12 cellular contexts compared by ENCODE assay signal in genomic region chr19:35038623-35039512, GRCh38.
A peak's percentile ranks its signal among the peaks of the same experiment; 100 is the strongest.
DNase-seq lines count a peak whose midpoint lies in the region; ATAC-seq and TF ChIP-seq lines count a peak whose summit lies in the region.
"Had no signal": no experiment of that assay in that cellular context is flagged by ENCODE, and none has a peak within 500 bp of the region (broad histone marks: within the 10 kb centered on the region; RNA-seq: fewer than 3 reads in every experiment).

No MANE protein-coding gene starts in this region.

- H3K36me3 Mint-ChIP-seq in nephron (ENCODE audit: low read depth) = no peaks in the 10 kb centered on the region

- in situ Hi-C loops in GM13977 (cut with MboI; ENCODE audit: low pct_unique_long_range_greater_than_20kb, low sequenced_read_pairs, unreplicated experiment) = no loop called here

- POLR2A ChIA-PET in HEK293T (lab: Yijun Ruan, JAX) = no interaction called here

- TF ChIP-seq CTCF in nephron (IDR thresholded peaks at IDR 0.05; ENCODE audit: unreplicated experiment in 3 of 3) = no peak
- no peak for TF ChIP-seq CTCF in GM13977 (IDR thresholded peaks at IDR 0.05; ENCODE audit: extremely low read depth, insufficient read depth, missing control alignments)

- peak overlapping the region; percentile 70 to 87 (median 82) for H3K9ac ChIP-seq in BLaER1 treated with 17β-estradiol and CSF1 and Interleukin-3, amounts not matched to agents 10 nM and 100 nM

- peaks cover 0 to 2% (median 0%) of the 10 kb centered on the region in 11 experiments; a peak in 2 of 22 replicates for H4K20me1 ChIP-seq in BLaER1 treated with 17β-estradiol and CSF1 and Interleukin-3, amounts not matched to agents 10 nM and 100 nM

- H3K4me3 ChIP-seq in BLaER1 treated with 17β-estradiol and CSF1 and Interleukin-3, amounts not matched to agents 10 nM and 100 nM = peak overlapping the region; percentile 42 to 72 (median 58); a peak in 19 of 20 replicates

- H3K27ac Mint-ChIP-seq in nephron = peak overlapping the region in 1 of 3 experiments; percentile 63

- peaks cover 0 to 43% (median 0%) of the 10 kb centered on the region in 11 experiments; a peak in 9 of 22 replicates for H3K36me3 ChIP-seq in BLaER1 treated with 17β-estradiol and CSF1 and Interleukin-3, amounts not matched to agents 10 nM and 100 nM

- DNase-seq in HEK293T (ENCODE audit: extremely low spot score) = no peak
- peak; percentile 76 for DNase-seq in amniotic epithelial cell (ENCODE audit: low read depth)
- DNase-seq in SKM-1 treated with dmso at 0.1 percent for 144 hours (lab: John Stamatoyannopoulos, UW; ENCODE audit: unreplicated experiment) = no peak
- no peak for DNase-seq in GM13977 (ENCODE audit: low spot score)
- DNase-seq in NCI-H1417 treated with DMSO at 0.1 percent for 48 hours (lab: John Stamatoyannopoulos, UW) = no peak
- DNase-seq: DMS79 treated with DMSO at 0.1 percent for 48 hours, erythroblast, NCI-H1436, SHP77 treated with DMSO at 0.1 percent for 48 hours had no signal

- CTCF ChIA-PET in HEK293T (lab: Yijun Ruan, JAX) = no interaction called here

- no peaks in the 10 kb centered on the region for H3K9me3 Mint-ChIP-seq in nephron

- peaks cover 84 to 99% (median 97%) of the 10 kb centered on the region in 10 experiments for H3K4me1 ChIP-seq in BLaER1 treated with 17β-estradiol and CSF1 and Interleukin-3, amounts not matched to agents 10 nM and 100 nM

- peak overlapping the region; percentile 84 to 97 (median 90) for H3K27ac ChIP-seq in BLaER1 treated with 17β-estradiol and CSF1 and Interleukin-3, amounts not matched to agents 10 nM and 100 nM

- H3K9me3 ChIP-seq in BLaER1 treated with 17β-estradiol and CSF1 and Interleukin-3, amounts not matched to agents 10 nM and 100 nM (replicated peaks in 1 of 11) = no peaks in the 10 kb centered on the region

- peaks cover 7% of the 10 kb centered on the region for H3K4me1 Mint-ChIP-seq in nephron

- no peaks in the 10 kb centered on the region for H3K27me3 ChIP-seq in BLaER1 treated with 17β-estradiol and CSF1 and Interleukin-3, amounts not matched to agents 10 nM and 100 nM

- no peak for ATAC-seq in GM18520 (IDR thresholded peaks at IDR 0.05; ENCODE audit: unreplicated experiment)

- H3K4me2 ChIP-seq in BLaER1 treated with 17β-estradiol and CSF1 and Interleukin-3, amounts not matched to agents 10 nM and 100 nM = peak overlapping the region; percentile 85 to 99 (median 94)

- H3K4me3 Mint-ChIP-seq in nephron = peak overlapping the region in 2 of 3 experiments; percentile 46 to 50

- peaks cover 39% of the 10 kb centered on the region for H3K27me3 Mint-ChIP-seq in nephron (ENCODE audit: low read depth)

TF ChIP-seq in HEK293T, 16 proteins besides CTCF, POLR2A, EP300 and RAD21:
- TF ChIP-seq PKNOX1 (IDR thresholded peaks at IDR 0.05) (peak; percentile 63; the same call in 1 of the 2 replicates), SUZ12 (IDR thresholded peaks at IDR 0.05) (no peak), FOXK2 (IDR thresholded peaks at IDR 0.05) (no peak), LEF1 (IDR thresholded peaks at IDR 0.05; ENCODE audit: borderline replicate concordance) (no peak), ELF4 (IDR thresholded peaks at IDR 0.05) (no peak)
